1 cellular context compared by ENCODE assay signal in genomic region chr6:106182455-106182854, GRCh38.
TF ChIP-seq lines count a peak whose summit lies in the region.

No MANE protein-coding gene starts in this region.

TF ChIP-seq in GM12878, 131 proteins besides CTCF, POLR2A, EP300 and RAD21 (continued from another document):
- TF ChIP-seq FOXK2 (IDR thresholded peaks at IDR 0.05): no peak
- TF ChIP-seq MEF2A (IDR thresholded peaks at IDR 0.05; ENCODE audit: insufficient read depth, low read depth, low read length): peak; percentile 97
- TF ChIP-seq CBX5 (IDR thresholded peaks at IDR 0.05; ENCODE audit: low read depth): peak; percentile 68; the same call in 1 of the 2 replicates
